Comparison of ENCODE assay signal across 19 cellular contexts in the genomic region with DNA sequence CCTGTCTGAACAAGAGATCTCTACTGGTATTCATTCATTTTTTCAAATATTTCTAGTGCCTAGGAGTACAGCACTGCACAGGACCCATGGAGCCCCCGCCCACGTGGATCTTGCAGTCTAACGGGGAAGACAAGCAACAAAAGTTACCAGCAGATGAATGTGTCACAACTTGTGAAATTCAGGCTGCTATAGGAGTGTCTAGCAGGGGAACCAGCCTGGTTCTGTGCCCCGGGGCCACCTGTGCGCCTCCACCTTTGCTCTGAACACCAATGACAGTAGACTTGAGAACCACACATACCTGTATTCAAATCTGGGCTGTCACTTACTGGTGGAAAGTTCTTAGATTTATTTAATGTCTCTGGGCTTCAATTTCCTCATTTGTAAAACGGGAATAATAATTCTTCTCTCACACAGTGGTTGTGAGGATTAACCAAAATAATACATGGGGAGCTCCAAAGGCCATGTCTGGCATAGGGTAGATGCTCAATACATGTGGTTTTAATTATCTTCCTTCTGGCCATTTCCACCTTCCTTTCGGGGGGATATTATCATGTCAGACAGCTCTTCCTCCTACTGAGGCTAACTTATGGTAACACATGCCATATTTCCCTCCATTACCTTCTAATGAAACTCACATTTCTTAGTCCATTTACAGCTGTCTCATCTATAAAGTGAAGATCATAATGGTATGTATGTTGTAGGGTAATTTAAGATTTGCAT. TPM values are rescaled to one million over a fixed set of nuclear protein-coding genes. Genes with fewer than 3 reads are reported as not detected.
DNase-seq lines count a peak whose midpoint lies in the region; ATAC-seq, FAIRE-seq and TF ChIP-seq lines count a peak whose summit lies in the region.
"Had no signal": no experiment of that assay in that cellular context is flagged by ENCODE, and none has a peak within 500 bp of the region (broad histone marks: within the 10 kb centered on the region; RNA-seq: fewer than 3 reads in every experiment).

No MANE protein-coding gene starts in this region.

- TF ChIP-seq EP300 in GM12878 (IDR thresholded peaks at IDR 0.05; ENCODE audit: borderline replicate concordance in 1 of 2, control insufficient read depth in 1 of 2, low read depth in 2 of 2, low read length in 2 of 2) = no peak

- BruUV-seq in GM12878 (replicated peaks; lab: Mats Ljungman, UMichigan) = no TSS peak

- FAIRE-seq in GM12878 (lab: Jason Lieb, UNC) (no peak), pancreas (lab: Jason Lieb, UNC) (no peak)
- FAIRE-seq: GM18507 had no signal

- in situ Hi-C loops in GM12878 (cut with MboI) = no loop called here

- TF ChIP-seq RAD21 in GM12878 (IDR thresholded peaks at IDR 0.05; ENCODE audit: insufficient read depth, low read depth, low read length) = no peak

- CTCF ChIA-PET in GM12878 (lab: Yijun Ruan, JAX) = interaction anchor here (0.7 to 13.1 kb wide), 3 partner anchors 57 to 85 kb away, joined by 4 to 213 read pairs (median 9); no protein-coding TSS in a partner anchor

- H3K27ac ChIP-seq in Karpas-422 (ENCODE audit: low read length) (peak overlapping the region; percentile 6; the same call in 1 of the 2 replicates), GM12878 (ENCODE audit: control insufficient read depth, insufficient read depth) (no peak overlapping the region), pancreas (peak overlapping the region in 3 of 4 donors; percentile 64 to 90 (median 80))
- H3K27ac ChIP-seq: parathyroid adenoma had no signal

- H3K27me3 Mint-ChIP-seq in T-helper 17 cell = no peaks in the 10 kb centered on the region
- H3K27me3 Mint-ChIP-seq: dendritic cell treated with granulocyte-macrophage colony-stimulating factor and Interleukin-4, amounts not matched to agents 40 ng/mL and 50 ng/mL, for 4 days; natural killer cell treated with Interleukin-12 subunit alpha and Interleukin-12 subunit beta and Interleukin-15 and Interleukin-18, amount 100 ng/mL, for 72 hours had no signal

- H3K4me1 ChIP-seq in Karpas-422 (ENCODE audit: low read length) (peaks cover 77% of the 10 kb centered on the region), GM12878 (ENCODE audit: control insufficient read depth, insufficient read depth, low read length) (peaks cover 40% of the 10 kb centered on the region), pancreas (peaks cover 37 to 63% (median 63%) of the 10 kb centered on the region in 3 donors)
- H3K4me1 ChIP-seq: parathyroid adenoma had no signal

- no peak overlapping the region for H2AFZ ChIP-seq in Karpas-422 (ENCODE audit: low read length)
- H2AFZ ChIP-seq in GM12878 (ENCODE audit: control insufficient read depth, low read depth, low read length) = no peak overlapping the region
- H2AFZ ChIP-seq: parathyroid adenoma had no signal

- peaks cover 62% of the 10 kb centered on the region for H3K79me2 ChIP-seq in Karpas-422 (ENCODE audit: low read length)
- H3K79me2 ChIP-seq in GM12878 (ENCODE audit: control insufficient read depth, insufficient read depth, low read length) = peaks cover 65% of the 10 kb centered on the region
- H3K79me2 ChIP-seq: parathyroid adenoma had no signal

- TF ChIP-seq POLR2A in GM15510 (IDR thresholded peaks at IDR 0.05; ENCODE audit: borderline replicate concordance, extremely low read depth, insufficient read length) (peak; percentile 32), GM12878 (IDR thresholded peaks at IDR 0.05; ENCODE audit: low read depth, low read length) (peak; percentile 48)

- TF ChIP-seq CTCF in GM12878 (IDR thresholded peaks at IDR 0.05 in 2 of 3, conservative IDR thresholded peaks at IDR 0.05 in 1 of 3; ENCODE audit: control insufficient read depth in 2 of 3, extremely low read depth in 1 of 3, insufficient read depth in 1 of 3, low read depth in 3 of 3, low read length in 3 of 3) = no peak
- TF ChIP-seq CTCF in pancreas (IDR thresholded peaks at IDR 0.05) = no peak

- H3K36me3 ChIP-seq in Karpas-422 (ENCODE audit: insufficient read depth, low read length) (peaks cover 99% of the 10 kb centered on the region), GM12878 (ENCODE audit: control insufficient read depth in 2 of 2, insufficient read depth in 2 of 2, low read length in 1 of 2) (peaks cover 34 to 64% of the 10 kb centered on the region in 2 experiments), pancreas (no peaks in the 10 kb centered on the region)

- H3K36me3 Mint-ChIP-seq in T-helper 17 cell (ENCODE audit: low read depth) = no peaks in the 10 kb centered on the region
- H3K36me3 Mint-ChIP-seq: CD8-positive, alpha-beta memory T cell; natural killer cell treated with Interleukin-12 subunit alpha and Interleukin-12 subunit beta and Interleukin-15 and Interleukin-18, amount 100 ng/mL, for 72 hours had no signal

- POLR2A ChIA-PET in GM12878 (lab: Charles Lee) = interaction anchor here (2.6 to 19.8 kb wide), 3 partner anchors 9 to 52 kb away, joined by 12 to 415 read pairs (median 63); partner anchors contain the start of gene POU2AF1

- ATAC-seq in GM12878 (no peak), pancreas (no peak), T-helper 17 cell (no peak)
- ATAC-seq: natural killer cell treated with Interleukin-12 subunit alpha and Interleukin-12 subunit beta and Interleukin-15 and Interleukin-18, amount 100 ng/mL, for 72 hours; PC-3 had no signal

- DNase-seq in Karpas-422 (peak; percentile 68), GM12878 (ENCODE audit: low read depth, low spot score) (no peak), pancreas (peak in 1 of 6 donors; percentile 18), NCI-H446 (lab: John Stamatoyannopoulos, UW) (no peak), T-helper 17 cell (no peak)
- no peak for DNase-seq in stimulated activated CD4-positive, alpha-beta T cell treated with anti-CD3 and anti-CD28 coated beads, Interleukin-2, amount 100 ng/mL, for 24 hours
- DNase-seq: CD8-positive, alpha-beta memory T cell; DND-41; foreskin melanocyte; mesenchymal stem cell; NCI-H69 had no signal

- H3K9ac ChIP-seq in Karpas-422 (ENCODE audit: low read length) (no peak overlapping the region), GM12878 (ENCODE audit: control insufficient read depth, insufficient read depth, low read length) (no peak overlapping the region)
- H3K9ac ChIP-seq: parathyroid adenoma had no signal

- H3K4me3 Mint-ChIP-seq in T-helper 17 cell = no peak overlapping the region
- H3K4me3 Mint-ChIP-seq: CD8-positive, alpha-beta memory T cell; dendritic cell treated with granulocyte-macrophage colony-stimulating factor and Interleukin-4, amounts not matched to agents 40 ng/mL and 50 ng/mL, for 4 days; natural killer cell treated with Interleukin-12 subunit alpha and Interleukin-12 subunit beta and Interleukin-15 and Interleukin-18, amount 100 ng/mL, for 72 hours had no signal

- H3K27me3 ChIP-seq in Karpas-422 (ENCODE audit: low read length) (no peaks in the 10 kb centered on the region), GM12878 (replicated peaks in 1 of 2; ENCODE audit: control insufficient read depth in 2 of 2, insufficient read depth in 2 of 2, low read length in 1 of 2) (no peaks in the 10 kb centered on the region), pancreas (no peaks in the 10 kb centered on the region)

- H3K9me3 ChIP-seq in Karpas-422 (ENCODE audit: low read length) (no peaks in the 10 kb centered on the region), GM12878 (replicated peaks; ENCODE audit: control insufficient read depth, insufficient read depth, low read length) (no peaks in the 10 kb centered on the region), pancreas (no peaks in the 10 kb centered on the region), T-helper 17 cell (ENCODE audit: control insufficient read depth, low read length, poor library complexity, severe bottlenecking) (no peaks in the 10 kb centered on the region)

- H3K4me3 ChIP-seq in Karpas-422 (ENCODE audit: low read length) = no peak overlapping the region
- no peak overlapping the region for H3K4me3 ChIP-seq in GM12878
- no peak overlapping the region for H3K4me3 ChIP-seq in pancreas

- H3K9me2 ChIP-seq in Karpas-422 (replicated peaks; ENCODE audit: insufficient read depth, low read length) = no peaks in the 10 kb centered on the region

- intact Hi-C loops in GM12878 (cut with micrococcal nuclease; ENCODE audit: unreplicated experiment) (no loop called here), pancreas (cut with DNase I) (loop anchor here in 1 of 3 donors (10.0 kb wide), 1 partner anchor 64 kb away; no protein-coding TSS in a partner anchor)

- peaks cover 2% of the 10 kb centered on the region for H3K4me1 Mint-ChIP-seq in T-helper 17 cell
- H3K4me1 Mint-ChIP-seq: CD8-positive, alpha-beta memory T cell had no signal

- H4K20me1 ChIP-seq in Karpas-422 (ENCODE audit: insufficient read depth, low read depth, low read length) (peaks cover 96% of the 10 kb centered on the region), GM12878 (ENCODE audit: control insufficient read depth, insufficient read depth) (no peaks in the 10 kb centered on the region)

- 84% methylated on average over 7 of the region's 7 CpGs for WGBS in GM12878 (ENCODE audit: insufficient coverage, insufficient replicate concordance, low lambda C conversion rate, missing lambda C conversion rate)
- WGBS in pancreas, 2 donors = 77 to 89% methylated on average over 7 of the region's 7 CpGs

- SMC1A ChIA-PET in GM12878 (lab: Charles Lee; ENCODE audit: uncharacterized antibody, unreplicated experiment) = interaction anchor here (1.3 to 32.6 kb wide), 4 partner anchors 17 to 78 kb away, joined by 4 to 972 read pairs (median 13); partner anchors contain the start of gene POU2AF1

- no peak overlapping the region for H3K27ac Mint-ChIP-seq in T-helper 17 cell
- H3K27ac Mint-ChIP-seq: CD8-positive, alpha-beta memory T cell; dendritic cell treated with granulocyte-macrophage colony-stimulating factor and Interleukin-4, amounts not matched to agents 40 ng/mL and 50 ng/mL, for 4 days; natural killer cell treated with Interleukin-12 subunit alpha and Interleukin-12 subunit beta and Interleukin-15 and Interleukin-18, amount 100 ng/mL, for 72 hours had no signal

- RAD21 ChIA-PET in GM12878 (lab: Charles Lee; ENCODE audit: unreplicated experiment) = interaction anchor here (0.7 to 22.2 kb wide), 5 partner anchors 10 to 79 kb away, joined by 3 to 657 read pairs (median 3); partner anchors contain the start of gene POU2AF1

- H3K4me2 ChIP-seq in Karpas-422 (ENCODE audit: low read depth, low read length, poor library complexity, severe bottlenecking) = no peak overlapping the region
- no peak overlapping the region for H3K4me2 ChIP-seq in GM12878 (ENCODE audit: control insufficient read depth, insufficient read depth)

RNA-seq across cellular contexts. Expression of gene POU2AF1, which starts 17.8 kb away (rescaled TPM):
- 803 and 894 TPM in 2 replicates for total RNA-seq in Karpas-422 (2014; rRNA removed; shearing (Covaris generic); ENCODE audit: low replicate concordance)
- total RNA-seq in GM12878 (2013; cell fraction: nucleolus; rRNA removed) = 165 and 176 TPM in 2 replicates
- total RNA-seq in GM12878 (2014; rRNA removed) = 28.7 and 31.2 TPM in 2 replicates
- total RNA-seq in GM12878 (2014; rRNA removed; fragmentation: Illumina TruSeq; extraction: Trizol) = 31.9 and 35.1 TPM in 2 replicates
- 165 and 169 TPM in 2 replicates for total RNA-seq in GM12878 (2021)
- 175 TPM for polyA plus RNA-seq in GM12878 (2011; ENCODE audit: low read depth)
- polyA plus RNA-seq in GM12878 (2011; rRNA removed) = 34.5 and 61.7 TPM in 2 replicates
- 57.8 and 71.0 TPM in 2 replicates for polyA plus RNA-seq in GM12878 (2011; cell fraction: cytosol; rRNA removed)
- polyA plus RNA-seq in GM12878 (2011; cell fraction: nucleus; rRNA removed) = 98.1 and 141 TPM in 2 replicates
- 246 and 275 TPM in 2 replicates for polyA plus RNA-seq in GM12878 (2012)
- polyA plus RNA-seq in GM12878 (2014; fragmentation: Illumina TruSeq; extraction: Trizol) = 97.7 and 107 TPM in 2 replicates
- 10 to 100 TPM; 13.1 to 92.7 TPM for polyA plus RNA-seq in GM12878 (2014; fragmentation: Nextera tagmentation; extraction: Ambion mirVana)
- 93.5 and 128 TPM in 2 replicates for polyA plus RNA-seq in GM12878 (2014; rRNA removed)
- polyA plus RNA-seq in GM12878 (2016; fragmentation: Nextera tagmentation; extraction: Ambion mirVana) = 10 to 100 TPM; 71.3 to 79.7 TPM
- polyA minus RNA-seq in GM12878 (2011; rRNA and poly(A)+ RNA removed) = 70.5 and 86.6 TPM in 2 replicates
- polyA minus RNA-seq in GM12878 (2011; cell fraction: cytosol; rRNA and poly(A)+ RNA removed) = 55.2 and 55.6 TPM in 2 replicates
- 48.6 and 100 TPM in 2 replicates for polyA minus RNA-seq in GM12878 (2011; cell fraction: nucleus; rRNA and poly(A)+ RNA removed)
- total RNA-seq in pancreas = 1 to 10 TPM in 1 of 6 donors, under 1 TPM in 5; 0.08 to 2.2 (median 0.41) TPM
- under 1 TPM; 0.19 to 0.73 TPM for polyA plus RNA-seq in pancreas
- 10 to 100 TPM in 1 of 2 donors, 1 to 10 TPM in 1; 1.6 to 10.5 TPM for total RNA-seq in T-helper 17 cell
- total RNA-seq: kidney epithelial cell, LHCN-M2, PC-3 had no signal
- polyA plus RNA-seq: CD8-positive, alpha-beta memory T cell had no signal
